In the genomic region with DNA sequence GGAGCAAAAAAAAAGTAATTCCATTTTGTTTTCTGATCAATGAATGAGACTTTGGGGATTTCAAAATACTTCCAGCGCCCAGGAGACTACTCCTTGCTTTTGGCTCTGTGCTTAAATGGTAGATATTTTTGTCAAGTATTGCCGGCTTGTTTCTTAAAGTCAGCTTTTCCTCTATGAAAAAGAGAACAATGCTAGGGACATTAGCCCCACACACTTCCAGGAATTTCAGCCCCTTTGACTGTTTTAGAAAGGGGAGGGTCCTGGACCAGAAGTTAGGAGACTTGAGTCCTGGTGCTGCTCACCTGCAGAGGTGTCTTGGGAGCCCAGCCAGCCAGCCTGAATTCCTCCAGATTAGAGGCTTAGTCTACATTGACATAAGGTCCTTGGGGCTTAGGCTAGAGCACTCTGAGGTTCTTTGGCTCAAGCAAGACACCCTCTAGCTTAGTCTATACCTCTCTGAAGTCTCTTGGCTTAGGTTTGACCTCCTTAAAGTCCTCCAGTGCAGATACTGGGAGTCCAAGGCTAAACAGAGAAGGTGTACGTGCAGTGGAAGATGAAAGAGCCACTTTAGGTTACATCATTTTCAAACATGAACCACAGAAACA, we compare ENCODE assay signal across 8 cellular contexts. TPM values are rescaled to one million over a fixed set of nuclear protein-coding genes. Genes with fewer than 3 reads are reported as not detected.
DNase-seq lines count a peak whose midpoint lies in the region; ATAC-seq and TF ChIP-seq lines count a peak whose summit lies in the region.

No MANE protein-coding gene starts in this region.

- DNase-seq in activated CD8-positive, alpha-beta memory T cell treated with anti-CD3 and anti-CD28 coated beads for 24 hours = peak; percentile 62
- DNase-seq in activated CD8-positive, alpha-beta memory T cell treated with anti-CD3 and anti-CD28 coated beads, Interleukin-2, amount 50 U/mL, for 4 hours = no peak
- no peak for DNase-seq in activated naive CD8-positive, alpha-beta T cell treated with anti-CD3 and anti-CD28 coated beads, Interleukin-2, amount 50 U/mL, for 24 hours
- DNase-seq in left lung = no peak
- no peak for DNase-seq in DMS114 treated with DMSO at 0.1 percent for 48 hours (lab: John Stamatoyannopoulos, UW; ENCODE audit: unreplicated experiment)

- TF ChIP-seq CTCF in left lung (IDR thresholded peaks at IDR 0.05) = no peak

- no peak for ATAC-seq in activated naive CD8-positive, alpha-beta T cell treated with anti-CD3 and anti-CD28 coated beads, Interleukin-2, amount 50 U/mL, for 24 hours
- ATAC-seq in left lung (no peak), GM18909 (IDR thresholded peaks at IDR 0.05; ENCODE audit: poor library complexity, unreplicated experiment) (no peak), GM19397 (IDR thresholded peaks at IDR 0.05; ENCODE audit: unreplicated experiment) (no peak)

- peaks cover 0 to 36% of the 10 kb centered on the region in 2 donors for H3K27me3 ChIP-seq in left lung
- H3K27me3 ChIP-seq in thymus (ENCODE audit: control insufficient read depth, insufficient read depth) = peaks cover 3% of the 10 kb centered on the region

- peak overlapping the region; percentile 96 to 99 for H3K27ac ChIP-seq in left lung
- H3K27ac ChIP-seq in thymus (ENCODE audit: low read depth) = no peak overlapping the region

- no peaks in the 10 kb centered on the region for H3K9me3 Mint-ChIP-seq in activated naive CD8-positive, alpha-beta T cell treated with anti-CD3 and anti-CD28 coated beads, Interleukin-2, amount 50 U/mL, for 24 hours

- H3K36me3 ChIP-seq in left lung (no peaks in the 10 kb centered on the region), thymus (ENCODE audit: control insufficient read depth, insufficient read depth) (no peaks in the 10 kb centered on the region)

- H3K9me3 ChIP-seq in left lung (no peaks in the 10 kb centered on the region), thymus (ENCODE audit: control insufficient read depth) (no peaks in the 10 kb centered on the region)

- H3K4me3 ChIP-seq in left lung (peak overlapping the region; percentile 81 to 83), thymus (ENCODE audit: low read length) (peak overlapping the region; percentile 78)

- H3K4me1 ChIP-seq in left lung (peaks cover 15 to 52% of the 10 kb centered on the region in 2 donors), thymus (ENCODE audit: control insufficient read depth, insufficient read depth, low read length) (peaks cover 6% of the 10 kb centered on the region)

- 41% methylated on average over 3 of the region's 3 CpGs for WGBS in thymus

- H3K36me3 Mint-ChIP-seq in activated naive CD8-positive, alpha-beta T cell treated with anti-CD3 and anti-CD28 coated beads, Interleukin-2, amount 50 U/mL, for 24 hours (ENCODE audit: low read depth) = peaks cover 3% of the 10 kb centered on the region

- H3K4me1 Mint-ChIP-seq in activated naive CD8-positive, alpha-beta T cell treated with anti-CD3 and anti-CD28 coated beads, Interleukin-2, amount 50 U/mL, for 24 hours = peaks cover 42% of the 10 kb centered on the region

- intact Hi-C loops in left lung (cut with DNase I) = no loop called here

- H3K27me3 Mint-ChIP-seq in activated naive CD8-positive, alpha-beta T cell treated with anti-CD3 and anti-CD28 coated beads, Interleukin-2, amount 50 U/mL, for 24 hours = peaks cover 21% of the 10 kb centered on the region

- H3K4me3 Mint-ChIP-seq in activated naive CD8-positive, alpha-beta T cell treated with anti-CD3 and anti-CD28 coated beads, Interleukin-2, amount 50 U/mL, for 24 hours = peak overlapping the region; percentile 89

- peak overlapping the region; percentile 91 for H3K27ac Mint-ChIP-seq in activated naive CD8-positive, alpha-beta T cell treated with anti-CD3 and anti-CD28 coated beads, Interleukin-2, amount 50 U/mL, for 24 hours

RNA-seq across cellular contexts. Expression of a gene that starts 1.6 kb away (rescaled TPM):
- 10 to 100 TPM; 48.1 to 51.7 TPM for total RNA-seq in left lung
- 15.6 TPM for polyA plus RNA-seq in thymus
